21 cellular contexts compared by ENCODE assay signal in the genomic region with DNA sequence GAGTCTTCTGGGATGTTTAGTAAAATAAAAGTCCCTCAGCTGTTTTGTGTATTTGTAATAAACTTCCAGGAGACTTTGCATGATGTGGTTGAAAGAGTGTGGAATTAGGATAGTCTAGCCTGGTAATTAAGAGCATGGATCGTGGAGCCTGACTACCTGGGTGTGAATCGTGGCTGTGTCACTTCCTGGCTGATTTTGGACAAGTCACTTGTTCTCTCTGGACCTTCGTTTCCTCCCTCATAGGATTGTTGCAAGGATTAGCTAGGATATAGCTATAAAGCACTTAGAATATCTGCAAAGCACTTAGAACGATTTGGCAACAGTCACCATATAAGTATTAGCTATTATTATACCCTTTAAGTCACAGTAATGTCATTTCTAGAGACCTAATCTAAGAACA. TPM values are rescaled to one million over a fixed set of nuclear protein-coding genes. Genes with fewer than 3 reads are reported as not detected.
DNase-seq lines count a peak whose midpoint lies in the region; ATAC-seq and TF ChIP-seq lines count a peak whose summit lies in the region.
"Had no signal": no experiment of that assay in that cellular context is flagged by ENCODE, and none has a peak within 500 bp of the region (broad histone marks: within the 10 kb centered on the region; RNA-seq: fewer than 3 reads in every experiment).

No MANE protein-coding gene starts in this region.

- no peak overlapping the region for H2AK9ac ChIP-seq in IMR-90 (replicated peaks; ENCODE audit: low read depth, low read length, poor library complexity)

- H3K9me3 Mint-ChIP-seq in progenitor cell of endocrine pancreas (ENCODE audit: low read depth), result no peaks in the 10 kb centered on the region
- H3K9me3 Mint-ChIP-seq: activated CD8-positive, alpha-beta T cell treated with anti-CD3 and anti-CD28 coated beads for 36 hours; activated T-helper 1 cell treated with anti-CD3 and anti-CD28 coated beads, Interleukin-12 subunit alpha, Interleukin-12 subunit beta, Interleukin-2, Interleukin-4 antibody, amounts not matched to agents 30 ng/mL and 10 ng/mL and 1 ng/mL, durations not matched to agents 14 hours and 24 hours and 36 hours; effector memory CD8-positive, alpha-beta T cell; H9; naive thymus-derived CD4-positive, alpha-beta T cell; stimulated activated naive B cell treated with anti-CD40 and anti-IgM and Interleukin-4, amounts not matched to agents 10 μg/mL and 1 μg/mL and 100 μg/mL, for 72 hours; T-cell had no signal

- H4K20me1 ChIP-seq in SK-N-SH (ENCODE audit: insufficient read depth) (peaks cover 10% of the 10 kb centered on the region), IMR-90 (ENCODE audit: insufficient read depth, low read length) (peaks cover 17% of the 10 kb centered on the region; the same call in 1 of the 2 replicates)

- peak overlapping the region; percentile 20 for H3K27ac Mint-ChIP-seq in progenitor cell of endocrine pancreas
- H3K27ac Mint-ChIP-seq: activated CD8-positive, alpha-beta T cell treated with anti-CD3 and anti-CD28 coated beads for 36 hours; activated T-helper 1 cell treated with anti-CD3 and anti-CD28 coated beads, Interleukin-12 subunit alpha, Interleukin-12 subunit beta, Interleukin-2, Interleukin-4 antibody, amounts not matched to agents 30 ng/mL and 10 ng/mL and 1 ng/mL, durations not matched to agents 14 hours and 24 hours and 36 hours; stimulated activated naive B cell treated with anti-CD40 and anti-IgM and Interleukin-4, amounts not matched to agents 10 μg/mL and 1 μg/mL and 100 μg/mL, for 72 hours had no signal

- no peak overlapping the region; the same call in 1 of the 2 replicates for H3K18ac ChIP-seq in IMR-90 (ENCODE audit: low read depth, low read length)

- no peak overlapping the region for H4K5ac ChIP-seq in IMR-90 (ENCODE audit: low read depth, low read length)

- H3K9ac ChIP-seq in SK-N-SH, result no peak overlapping the region
- H3K9ac ChIP-seq in IMR-90 (ENCODE audit: low read depth, low read length), result no peak overlapping the region

- H3K9me1 ChIP-seq in IMR-90 (ENCODE audit: insufficient read depth, low read length), result peaks cover 6% of the 10 kb centered on the region

- H3K36me3 ChIP-seq in SK-N-SH (replicated peaks in 1 of 2; ENCODE audit: control insufficient read depth in 1 of 2, insufficient read depth in 2 of 2, low read length in 1 of 2), result peaks cover 0 to 3% of the 10 kb centered on the region in 2 experiments
- no peaks in the 10 kb centered on the region for H3K36me3 ChIP-seq in IMR-90 (ENCODE audit: control insufficient read depth, insufficient read depth, low read length)
- H3K36me3 ChIP-seq: adrenal gland, left lung, Peyer's patch had no signal

- TF ChIP-seq RAD21 in SK-N-SH (IDR thresholded peaks at IDR 0.05; ENCODE audit: low read length) (no peak), IMR-90 (IDR thresholded peaks at IDR 0.05; ENCODE audit: low read length) (no peak)

- H3K23ac ChIP-seq in IMR-90 (ENCODE audit: low read depth, low read length), result peak overlapping the region; percentile 30

- H3K4me3 ChIP-seq in SK-N-SH (ENCODE audit: low read depth in 2 of 2, low read length in 1 of 2) (no peak overlapping the region), IMR-90 (ENCODE audit: insufficient read depth, low read depth, low read length) (no peak overlapping the region)
- H3K4me3 ChIP-seq: adrenal gland, left lung, Peyer's patch had no signal

- BruUV-seq in IMR-90 (replicated peaks; lab: Mats Ljungman, UMichigan), result no TSS peak

- H3K4me1 ChIP-seq in SK-N-SH (ENCODE audit: control insufficient read depth in 1 of 2, insufficient read depth in 2 of 2, low read depth in 1 of 2, low read length in 1 of 2) (peaks cover 2 to 9% of the 10 kb centered on the region in 2 experiments; a peak in 3 of 4 replicates), IMR-90 (ENCODE audit: control insufficient read depth, insufficient read depth, low read length) (peaks cover 4% of the 10 kb centered on the region)

- CTCF ChIA-PET in SK-N-SH (lab: Yijun Ruan, JAX), result no interaction called here
- CTCF ChIA-PET in IMR-90 (lab: Yijun Ruan, JAX), result interaction anchor here (0.7 kb wide), 1 partner anchor 277 kb away, joined by 3 read pairs; no protein-coding TSS in a partner anchor

- TF ChIP-seq CTCF in SK-N-SH (IDR thresholded peaks at IDR 0.05) (no peak), IMR-90 (conservative IDR thresholded peaks at IDR 0.05; ENCODE audit: low read depth, low read length) (no peak), progenitor cell of endocrine pancreas (IDR thresholded peaks at IDR 0.05; ENCODE audit: unreplicated experiment) (no peak)

- no peak for TF ChIP-seq EP300 in SK-N-SH (IDR thresholded peaks at IDR 0.05; ENCODE audit: borderline replicate concordance in 1 of 2, low read depth in 1 of 2, low read length in 1 of 2)

- DNase-seq in SK-N-SH (no peak), IMR-90 (peak; percentile 19), dermis blood vessel endothelial cell (peak; percentile 37), progenitor cell of endocrine pancreas (ENCODE audit: low spot score, unreplicated experiment) (no peak), NCI-H2081 (lab: John Stamatoyannopoulos, UW) (no peak), HUDEP-2 (lab: John Stamatoyannopoulos, UW; ENCODE audit: unreplicated experiment in 76 of 76) (no peak)
- DNase-seq: activated CD8-positive, alpha-beta T cell treated with anti-CD3 and anti-CD28 coated beads for 36 hours; adrenal gland; effector memory CD8-positive, alpha-beta T cell; GDM1; H9; left lung; naive thymus-derived CD4-positive, alpha-beta T cell; NCI-H2029 treated with DMSO at 0.1 percent for 48 hours; Peyer's patch; stimulated activated naive B cell treated with anti-CD40 and anti-IgM and Interleukin-4, amounts not matched to agents 10 μg/mL and 1 μg/mL and 100 μg/mL, for 72 hours; T-cell had no signal

- peaks cover 2% of the 10 kb centered on the region for H3K36me3 Mint-ChIP-seq in progenitor cell of endocrine pancreas (ENCODE audit: insufficient read depth)

- no peak overlapping the region; a peak in 1 of 4 replicates for H3K27ac ChIP-seq in SK-N-SH (ENCODE audit: low read depth in 2 of 2, low read length in 1 of 2)
- H3K27ac ChIP-seq in IMR-90 (ENCODE audit: insufficient read depth, low read length), result no peak overlapping the region
- H3K27ac ChIP-seq: adrenal gland, left lung, Peyer's patch, VCaP had no signal

- H2AFZ ChIP-seq in SK-N-SH (ENCODE audit: low read depth) (no peak overlapping the region), IMR-90 (replicated peaks; ENCODE audit: low read length, poor library complexity) (no peak overlapping the region)

- POLR2A ChIA-PET in SK-N-SH (lab: Yijun Ruan, JAX), result interaction anchor here (0.6 kb wide), 1 partner anchor 241 kb away, joined by 3 read pairs; the partner anchor contains the start of gene PDE12
- POLR2A ChIA-PET in IMR-90 (lab: Charles Lee; ENCODE audit: unreplicated experiment), result no interaction called here

- no peak overlapping the region for H2BK20ac ChIP-seq in IMR-90 (ENCODE audit: low read depth, low read length)

- WGBS in SK-N-SH (ENCODE audit: low lambda C conversion rate), result 30% methylated on average over 4 of the region's 4 CpGs
- WGBS in IMR-90 (ENCODE audit: extremely low coverage in 2 of 2, insufficient read length in 1 of 2), 2 experiments, result no CpG with 5 or more reads among the region's 4 CpGs

- H4K8ac ChIP-seq in IMR-90 (ENCODE audit: low read depth in 2 of 2, low read length in 2 of 2), result peak overlapping the region in 1 of 2 experiments; percentile 2; a peak in 1 of 4 replicates

- H3K9me3 ChIP-seq in SK-N-SH (no peaks in the 10 kb centered on the region), IMR-90 (ENCODE audit: control insufficient read depth, insufficient read depth, low read length) (no peaks in the 10 kb centered on the region)
- H3K9me3 ChIP-seq: adrenal gland, left lung, Peyer's patch had no signal

- intact Hi-C loops in IMR-90 (cut with micrococcal nuclease), result no loop called here

- dilution Hi-C loops in IMR-90 (cut with HindIII; ENCODE audit: low sequenced_read_pairs, unreplicated experiment), result no loop called here

- peaks cover 13% of the 10 kb centered on the region for H3K4me1 Mint-ChIP-seq in progenitor cell of endocrine pancreas (ENCODE audit: low read depth)

- no peak overlapping the region for H2BK120ac ChIP-seq in IMR-90 (ENCODE audit: low read depth, low read length)

- no peak overlapping the region for H3K4ac ChIP-seq in IMR-90 (ENCODE audit: low read depth, low read length)

- peaks cover 25 to 55% of the 10 kb centered on the region in 2 experiments for H3K79me1 ChIP-seq in IMR-90 (ENCODE audit: low read depth in 1 of 2, low read length in 2 of 2)

- TF ChIP-seq POLR2A in IMR-90 (IDR thresholded peaks at IDR 0.05; ENCODE audit: low read depth, low read length), result no peak

- H3K4me2 ChIP-seq in SK-N-SH (peak overlapping the region; percentile 8; the same call in 1 of the 2 replicates), IMR-90 (ENCODE audit: low read depth, low read length) (peak overlapping the region; percentile 6; the same call in 1 of the 2 replicates)

- no peaks in the 10 kb centered on the region for H3K27me3 Mint-ChIP-seq in progenitor cell of endocrine pancreas
- H3K27me3 Mint-ChIP-seq: activated CD8-positive, alpha-beta T cell treated with anti-CD3 and anti-CD28 coated beads for 36 hours; effector memory CD8-positive, alpha-beta T cell; naive thymus-derived CD4-positive, alpha-beta T cell; stimulated activated naive B cell treated with anti-CD40 and anti-IgM and Interleukin-4, amounts not matched to agents 10 μg/mL and 1 μg/mL and 100 μg/mL, for 72 hours; T-cell had no signal

- ATAC-seq in SK-N-SH treated with all-trans-retinoic acid at 6 μM for 48 hours, result no peak
- no peak; the same call in 1 of the 2 replicates for ATAC-seq in IMR-90 (ENCODE audit: low read depth)
- no peak for ATAC-seq in GM19351 (IDR thresholded peaks at IDR 0.05; ENCODE audit: unreplicated experiment)
- ATAC-seq: activated CD8-positive, alpha-beta T cell treated with anti-CD3 and anti-CD28 coated beads for 36 hours; effector memory CD8-positive, alpha-beta T cell; left lung; naive thymus-derived CD4-positive, alpha-beta T cell; stimulated activated naive B cell treated with anti-CD40 and anti-IgM and Interleukin-4, amounts not matched to agents 10 μg/mL and 1 μg/mL and 100 μg/mL, for 72 hours; T-cell had no signal

- H2BK15ac ChIP-seq in IMR-90 (ENCODE audit: low read depth, low read length), result no peak overlapping the region

- no peak overlapping the region for H4K91ac ChIP-seq in IMR-90 (ENCODE audit: insufficient read depth, low read depth, low read length)

- H2AK5ac ChIP-seq in IMR-90 (ENCODE audit: low read depth, low read length), result no peak overlapping the region; the same call in 1 of the 2 replicates

- H3F3A ChIP-seq in SK-N-SH (replicated peaks; ENCODE audit: insufficient read depth), result peaks cover 4% of the 10 kb centered on the region

- H3K27me3 ChIP-seq in SK-N-SH (ENCODE audit: insufficient read depth), result no peaks in the 10 kb centered on the region
- H3K27me3 ChIP-seq in IMR-90 (ENCODE audit: control insufficient read depth, insufficient read depth, low read length), result no peaks in the 10 kb centered on the region
- H3K27me3 ChIP-seq: adrenal gland, left lung, Peyer's patch had no signal

- peaks cover 70% of the 10 kb centered on the region for H3K79me2 ChIP-seq in SK-N-SH (ENCODE audit: insufficient read depth)

- no peak overlapping the region for H2BK5ac ChIP-seq in IMR-90 (ENCODE audit: low read depth, low read length, poor library complexity, severe bottlenecking)

- 0 out of 2 replicates have a peak overlapping the region, but pooled peaks have one; percentile 47 for H3K14ac ChIP-seq in IMR-90 (replicated peaks; ENCODE audit: low read depth, low read length)

- H3K9me2 ChIP-seq in SK-N-SH, result no peaks in the 10 kb centered on the region

- no peak overlapping the region for H3K56ac ChIP-seq in IMR-90 (ENCODE audit: extremely low read depth, insufficient read depth, low read length)

- H3K4me3 Mint-ChIP-seq in progenitor cell of endocrine pancreas (ENCODE audit: low read depth), result no peak overlapping the region
- H3K4me3 Mint-ChIP-seq: activated CD8-positive, alpha-beta T cell treated with anti-CD3 and anti-CD28 coated beads for 36 hours; activated T-helper 1 cell treated with anti-CD3 and anti-CD28 coated beads, Interleukin-12 subunit alpha, Interleukin-12 subunit beta, Interleukin-2, Interleukin-4 antibody, amounts not matched to agents 30 ng/mL and 10 ng/mL and 1 ng/mL, durations not matched to agents 14 hours and 24 hours and 36 hours; effector memory CD8-positive, alpha-beta T cell; H9; stimulated activated naive B cell treated with anti-CD40 and anti-IgM and Interleukin-4, amounts not matched to agents 10 μg/mL and 1 μg/mL and 100 μg/mL, for 72 hours; T-cell had no signal

- in situ Hi-C loops in IMR-90 (cut with MboI; ENCODE audit: low sequenced_read_pairs), result no loop called here

RNA-seq across cellular contexts. Expression of gene SLMAP, which starts 40.2 kb away (rescaled TPM):
- polyA plus RNA-seq in SK-N-SH (2012; rRNA removed), result 10.5 and 11.7 TPM in 2 replicates
- 14.4 and 16.5 TPM in 2 replicates for polyA plus RNA-seq in SK-N-SH (2012; cell fraction: cytosol; rRNA removed)
- polyA plus RNA-seq in SK-N-SH (2012; cell fraction: nucleus; rRNA removed), result 13.9 and 19.8 TPM in 2 replicates
- 26.5 and 32.2 TPM in 2 replicates for total RNA-seq in IMR-90 (2012; rRNA removed)
- 14.1 and 15.5 TPM in 2 replicates for polyA plus RNA-seq in IMR-90 (2012; rRNA removed)
- polyA plus RNA-seq in IMR-90 (2012; cell fraction: cytosol; rRNA removed), result 5.0 and 19.4 TPM in 2 replicates
- polyA plus RNA-seq in IMR-90 (2012; cell fraction: nucleus; rRNA removed; ENCODE audit: low replicate concordance), result 10.6 and 24.7 TPM in 2 replicates
- total RNA-seq in dermis blood vessel endothelial cell, result 43.2 and 50.0 TPM in 2 replicates
- 64.7 and 65.8 TPM in 2 replicates for total RNA-seq in progenitor cell of endocrine pancreas

Comparison
In these comparisons a context has a peak if more than half of its experiments do, and no peak if none do; other contexts are left out.
1. DNase-seq: peak in IMR-90 (single experiment) and dermis blood vessel endothelial cell (single experiment); none in SK-N-SH (single experiment), progenitor cell of endocrine pancreas (single experiment), NCI-H2081 (0 of 2) and HUDEP-2 (0 of 76).